Comparison of ENCODE assay signal across 33 cellular contexts in genomic region chr19:44930088-44930487, GRCh38. TPM values are rescaled to one million over a fixed set of nuclear protein-coding genes. Genes with fewer than 3 reads are reported as not detected.
"Had no signal": no experiment of that assay in that cellular context is flagged by ENCODE, and none has a peak within 500 bp of the region (broad histone marks: within the 10 kb centered on the region; RNA-seq: fewer than 3 reads in every experiment).

No MANE protein-coding gene starts in this region.

- DNase-seq: effector CD8-positive, alpha-beta T cell; effector memory CD8-positive, alpha-beta T cell; endodermal cell; erythroblast; esophagus squamous epithelium; foreskin fibroblast; foreskin melanocyte; gastrocnemius medialis; glutamatergic neuron; head of caudate nucleus; heart right ventricle; hippocampal formation; left cardiac atrium; left ventricle myocardium inferior; lower lobe of right lung; mesenchymal stem cell; mucosa of descending colon; naive B cell had no signal

- H3K4me3 ChIP-seq: coronary artery, esophagus squamous epithelium, gastrocnemius medialis, heart right ventricle, left ventricle myocardium inferior, lower lobe of right lung, mucosa of descending colon had no signal

- H3K9me3 ChIP-seq: esophagus squamous epithelium, gastrocnemius medialis, heart right ventricle, left ventricle myocardium inferior, lower lobe of right lung, mucosa of descending colon had no signal

- H3K27ac ChIP-seq: coronary artery, epithelial cell of prostate, esophagus squamous epithelium, gastrocnemius medialis, heart right ventricle, left ventricle myocardium inferior, lower lobe of right lung had no signal

- ATAC-seq: effector memory CD8-positive, alpha-beta T cell; esophagus mucosa; gastrocnemius medialis; heart right ventricle; left cardiac atrium; lower lobe of right lung; mucosa of descending colon had no signal

- H3K36me3 ChIP-seq: esophagus squamous epithelium, gastrocnemius medialis, heart right ventricle, left ventricle myocardium inferior, lower lobe of right lung had no signal

- FAIRE-seq: colon, endometrium, islet of Langerhans, keratinocyte had no signal

- H3K27me3 ChIP-seq: gastrocnemius medialis, heart right ventricle had no signal

RNA-seq across cellular contexts. Expression of gene APOC4, which starts 11.9 kb away (rescaled TPM):
- total RNA-seq: dermis microvascular lymphatic vessel endothelial cell, endodermal cell, esophagus mucosa, esophagus squamous epithelium, gastrocnemius medialis, glomerular endothelial cell, heart right ventricle, kidney epithelial cell, left cardiac atrium, left ventricle myocardium inferior, lower leg skin, lung microvascular endothelial cell, mesenteric fat pad, mesothelial cell of epicardium, mucosa of descending colon, myocyte had no signal
- polyA plus RNA-seq: heart right ventricle, keratinocyte had no signal

RNA-seq across cellular contexts. Expression of gene APOC2, which starts 15.8 kb away (rescaled TPM):
- total RNA-seq: dermis microvascular lymphatic vessel endothelial cell, glomerular endothelial cell, kidney epithelial cell, left cardiac atrium, left ventricle myocardium inferior, lung microvascular endothelial cell, mesothelial cell of epicardium had no signal
- polyA plus RNA-seq: keratinocyte had no signal
